30 cellular contexts compared by ENCODE assay signal in the genomic region with DNA sequence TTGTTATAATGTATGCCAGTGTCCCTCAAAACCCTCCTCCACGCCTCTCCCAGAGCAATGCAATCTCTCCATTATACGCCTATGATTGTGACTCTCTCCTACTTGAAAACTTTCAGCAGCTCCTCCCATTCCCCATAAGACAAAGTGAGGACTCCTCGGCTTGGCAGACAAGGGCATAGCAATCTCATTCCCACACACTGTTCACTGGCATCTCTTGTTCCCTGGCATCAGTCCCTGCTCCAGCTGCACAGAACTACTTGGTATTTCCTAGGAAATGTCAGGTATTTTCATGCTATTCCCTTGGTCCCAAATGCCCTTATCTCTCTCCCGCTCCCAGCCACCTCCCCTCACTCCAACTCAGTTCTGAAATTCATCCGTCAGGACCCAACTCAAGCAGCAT. TPM values are rescaled to one million over a fixed set of nuclear protein-coding genes. Genes with fewer than 3 reads are reported as not detected.
DNase-seq lines count a peak whose midpoint lies in the region; ATAC-seq, FAIRE-seq and TF ChIP-seq lines count a peak whose summit lies in the region.
"Had no signal": no experiment of that assay in that cellular context is flagged by ENCODE, and none has a peak within 500 bp of the region (broad histone marks: within the 10 kb centered on the region; RNA-seq: fewer than 3 reads in every experiment).

No MANE protein-coding gene starts in this region.

- CTCF ChIA-PET in HepG2 (lab: Yijun Ruan, JAX; ENCODE audit: low intra/inter-chr PET ratio, low total read pairs): no interaction called here
- CTCF ChIA-PET in activated CD4-positive, alpha-beta T cell treated with anti-CD3 and anti-CD28 coated beads, Interleukin-2, amount 10 ng/mL, durations not matched to agents 7 days and 5 days (lab: Charles Lee): interaction anchor here (0.6 kb wide), 1 partner anchor 1774 kb away, joined by 3 read pairs; no protein-coding TSS in a partner anchor

- no TSS peak for BruUV-seq in HepG2 (replicated peaks; lab: Mats Ljungman, UMichigan)

- no peak for TF ChIP-seq CTCF in HepG2 (CRISPR knock-in tag; IDR thresholded peaks at IDR 0.05)

- no peak overlapping the region for H3K9ac ChIP-seq in HepG2 (ENCODE audit: insufficient read depth, low read depth, low read length)
- H3K9ac ChIP-seq: BLaER1 had no signal

- no peaks in the 10 kb centered on the region for H3K9me3 Mint-ChIP-seq in activated CD4-positive, alpha-beta T cell treated with anti-CD3 and anti-CD28 coated beads, Interleukin-2, amount 10 ng/mL, durations not matched to agents 7 days and 5 days
- H3K9me3 Mint-ChIP-seq: CD14-positive monocyte; CD4-positive, alpha-beta memory T cell; CD8-positive, alpha-beta memory T cell had no signal

- no peaks in the 10 kb centered on the region for H3K79me2 ChIP-seq in HepG2 (ENCODE audit: insufficient read depth, low read length)

- H3K36me3 Mint-ChIP-seq in activated CD4-positive, alpha-beta T cell treated with anti-CD3 and anti-CD28 coated beads, Interleukin-2, amount 10 ng/mL, durations not matched to agents 7 days and 5 days (ENCODE audit: low read depth): no peaks in the 10 kb centered on the region
- H3K36me3 Mint-ChIP-seq: CD14-positive monocyte; CD4-positive, alpha-beta memory T cell; CD4-positive, CD25-positive, alpha-beta regulatory T cell had no signal

- TF ChIP-seq RAD21 in HepG2 (CRISPR knock-in tag; IDR thresholded peaks at IDR 0.05): no peak

- H3K4me1 Mint-ChIP-seq in activated CD4-positive, alpha-beta T cell treated with anti-CD3 and anti-CD28 coated beads, Interleukin-2, amount 10 ng/mL, durations not matched to agents 7 days and 5 days: peaks cover 3% of the 10 kb centered on the region
- H3K4me1 Mint-ChIP-seq: CD14-positive monocyte; CD4-positive, alpha-beta memory T cell; CD4-positive, CD25-positive, alpha-beta regulatory T cell; CD8-positive, alpha-beta memory T cell had no signal

- ATAC-seq in HepG2: no peak
- ATAC-seq in GM19351 (IDR thresholded peaks at IDR 0.05; ENCODE audit: unreplicated experiment): no peak
- ATAC-seq: A549, GM12878 had no signal

- H4K20me1 ChIP-seq in HepG2 (ENCODE audit: insufficient read depth, low read length): no peaks in the 10 kb centered on the region
- H4K20me1 ChIP-seq: BLaER1 had no signal

- H3K27me3 Mint-ChIP-seq in activated CD4-positive, alpha-beta T cell treated with anti-CD3 and anti-CD28 coated beads, Interleukin-2, amount 10 ng/mL, durations not matched to agents 7 days and 5 days: no peaks in the 10 kb centered on the region

- 0 out of 2 replicates have a peak, but pooled peaks cover 6% of the 10 kb centered on the region for H3K4me1 ChIP-seq in HepG2 (ENCODE audit: insufficient read depth, low read length)
- H3K4me1 ChIP-seq: A549 had no signal

- no peak overlapping the region for H2AFZ ChIP-seq in HepG2 (ENCODE audit: low read length)

- TF ChIP-seq POLR2A in HepG2 (IDR thresholded peaks at IDR 0.05; ENCODE audit: insufficient read depth in 1 of 2, low read depth in 2 of 2, low read length in 2 of 2): no peak

- no peak overlapping the region for H3K4me3 ChIP-seq in HepG2 (replicated peaks in 1 of 3; ENCODE audit: insufficient read depth in 1 of 3, low read depth in 2 of 3, low read length in 3 of 3)
- H3K4me3 ChIP-seq: A549, BLaER1, GM12878 had no signal

- H3K9me3 ChIP-seq in HepG2 (ENCODE audit: low read length): no peaks in the 10 kb centered on the region
- H3K9me3 ChIP-seq: A549, BE2C, BLaER1 had no signal

- no peak for FAIRE-seq in HepG2 (lab: Jason Lieb, UNC)
- FAIRE-seq: A549, GM12878, GM12892, GM18507 had no signal

- no peak overlapping the region for H3K27ac ChIP-seq in HepG2 (ENCODE audit: extremely low read length, insufficient read depth, low read length)
- H3K27ac ChIP-seq: 22Rv1, A549, BLaER1 had no signal

- in situ Hi-C loops in HepG2 (cut with HindIII; ENCODE audit: extremely low pct_ligation_motif_present, low pct_unique_long_range_greater_than_20kb): no loop called here

- no peaks in the 10 kb centered on the region for H3K36me3 ChIP-seq in HepG2 (replicated peaks in 1 of 2; ENCODE audit: control insufficient read depth in 1 of 2, insufficient read depth in 2 of 2, low read length in 2 of 2)
- H3K36me3 ChIP-seq: BE2C, BLaER1 had no signal

- DNase-seq in Ammon's horn (ENCODE audit: low spot score): peak; percentile 17
- peak; percentile 24 for DNase-seq in astrocyte of the hippocampus (ENCODE audit: low read depth, low spot score)
- peak; percentile 24 for DNase-seq in middle frontal gyrus (ENCODE audit: extremely low spot score, low spot score)
- DNase-seq in putamen (ENCODE audit: low spot score): peak; percentile 19
- no peak for DNase-seq in cerebellum (ENCODE audit: low spot score)
- DNase-seq in HepG2 (ENCODE audit: low spot score): no peak
- no peak for DNase-seq in activated CD4-positive, alpha-beta T cell treated with anti-CD3 and anti-CD28 coated beads, Interleukin-2, amount 10 ng/mL, durations not matched to agents 7 days and 5 days
- DNase-seq: AML-193; BE2C; C1 segment of cervical spinal cord; CD4-positive, alpha-beta memory T cell; CD4-positive, CD25-positive, alpha-beta regulatory T cell; CD8-positive, alpha-beta memory T cell; COR-L47; DMS 273 treated with DMSO at 0.1 percent for 48 hours; DMS153; DMS53; DMS79; DND-41; EL; GDM1 had no signal

- POLR2A ChIA-PET in HepG2 (lab: Yijun Ruan, JAX): no interaction called here
- POLR2A ChIA-PET in activated CD4-positive, alpha-beta T cell treated with anti-CD3 and anti-CD28 coated beads, Interleukin-2, amount 10 ng/mL, durations not matched to agents 7 days and 5 days (lab: Charles Lee): no interaction called here

- no peak overlapping the region for H3K4me2 ChIP-seq in HepG2 (ENCODE audit: low read depth, low read length)
- H3K4me2 ChIP-seq: A549, BLaER1 had no signal

- H3K27me3 ChIP-seq in HepG2 (ENCODE audit: control insufficient read depth in 1 of 2, insufficient read depth in 2 of 2, low read length in 2 of 2): peaks cover 0 to 28% of the 10 kb centered on the region in 2 experiments; a peak in 2 of 5 replicates
- H3K27me3 ChIP-seq: BE2C, BLaER1 had no signal

- no peak overlapping the region for H3K4me3 Mint-ChIP-seq in activated CD4-positive, alpha-beta T cell treated with anti-CD3 and anti-CD28 coated beads, Interleukin-2, amount 10 ng/mL, durations not matched to agents 7 days and 5 days
- H3K4me3 Mint-ChIP-seq: CD14-positive monocyte; CD4-positive, alpha-beta memory T cell; CD4-positive, CD25-positive, alpha-beta regulatory T cell; CD8-positive, alpha-beta memory T cell had no signal

- TF ChIP-seq EP300 in HepG2 (IDR thresholded peaks at IDR 0.05; ENCODE audit: low read depth in 2 of 2, low read length in 2 of 2) (no peak), HepG2 (CRISPR knock-in tag; IDR thresholded peaks at IDR 0.05; ENCODE audit: borderline replicate concordance) (no peak)

- no peak overlapping the region for H3K27ac Mint-ChIP-seq in activated CD4-positive, alpha-beta T cell treated with anti-CD3 and anti-CD28 coated beads, Interleukin-2, amount 10 ng/mL, durations not matched to agents 7 days and 5 days
- H3K27ac Mint-ChIP-seq: CD14-positive monocyte; CD4-positive, CD25-positive, alpha-beta regulatory T cell; CD8-positive, alpha-beta memory T cell had no signal

- 21% methylated on average over 5 of the region's 5 CpGs for WGBS in HepG2 (ENCODE audit: low lambda C conversion rate)

- intact Hi-C loops in HepG2 (cut with micrococcal nuclease; ENCODE audit: unreplicated experiment): no loop called here

TF ChIP-seq in HepG2, 621 proteins besides CTCF, POLR2A, EP300 and RAD21:
- TF ChIP-seq ZNF780A (CRISPR knock-in tag; IDR thresholded peaks at IDR 0.05) (no peak), MXD4 (CRISPR knock-in tag; IDR thresholded peaks at IDR 0.05) (no peak), NONO (IDR thresholded peaks at IDR 0.05) (no peak), NONO (CRISPR knock-in tag; conservative IDR thresholded peaks at IDR 0.05) (no peak)

RNA-seq across cellular contexts. Expression of gene TMPRSS5, which starts 28.5 kb away (rescaled TPM):
- total RNA-seq in cerebellum (0.54 TPM), HepG2 (2016; rRNA removed; fragmentation: Illumina TruSeq; extraction: Trizol) (0.40 TPM in 1 of 2 replicates, not detected in the other)
- total RNA-seq in HepG2 (2016; cell fraction: cytosol; rRNA removed; fragmentation: Illumina TruSeq; extraction: Trizol; ENCODE audit: low read depth): not detected in 2 replicates
- total RNA-seq in HepG2 (2016; cell fraction: insoluble cytoplasmic fraction; rRNA removed; fragmentation: Illumina TruSeq; extraction: Trizol): 0.12 and 0.37 TPM in 2 replicates
- total RNA-seq in HepG2 (2016; cell fraction: membrane; rRNA removed; fragmentation: Illumina TruSeq; extraction: Trizol): 0.07 and 0.09 TPM in 2 replicates
- 0.85 and 0.96 TPM in 2 replicates for total RNA-seq in HepG2 (2016; cell fraction: nucleus; rRNA removed; fragmentation: Illumina TruSeq; extraction: Trizol)
- 0.65 and 0.96 TPM in 2 replicates for polyA plus RNA-seq in HepG2 (2011; rRNA removed)
- 0.29 and 0.34 TPM in 2 replicates for polyA plus RNA-seq in HepG2 (2011; cell fraction: cytosol; rRNA removed)
- 3.2 and 5.2 TPM in 2 replicates for polyA plus RNA-seq in HepG2 (2011; cell fraction: nucleus; rRNA removed)
- 0.29 and 0.43 TPM in 2 replicates for polyA plus RNA-seq in HepG2 (2012)
- polyA plus RNA-seq in HepG2 (2016; cell fraction: cytosol; fragmentation: Illumina TruSeq; extraction: Trizol; ENCODE audit: low read depth): not detected in 2 replicates
- not detected in 2 replicates for polyA plus RNA-seq in HepG2 (2016; cell fraction: insoluble cytoplasmic fraction; fragmentation: Illumina TruSeq; extraction: Trizol; ENCODE audit: low read depth)
- not detected in 2 replicates for polyA plus RNA-seq in HepG2 (2016; cell fraction: membrane; fragmentation: Illumina TruSeq; extraction: Trizol; ENCODE audit: low read depth)
- 1.5 and 3.5 TPM in 2 replicates for polyA plus RNA-seq in HepG2 (2016; cell fraction: nucleus; fragmentation: Illumina TruSeq; extraction: Trizol; ENCODE audit: insufficient read depth, low read depth)
- polyA minus RNA-seq in HepG2 (2011; rRNA and poly(A)+ RNA removed; ENCODE audit: low replicate concordance): 0.49 and 0.68 TPM in 2 replicates
- polyA minus RNA-seq in HepG2 (2011; cell fraction: cytosol; rRNA and poly(A)+ RNA removed): not detected in 2 replicates
- 1.3 and 1.7 TPM in 2 replicates for polyA minus RNA-seq in HepG2 (2011; cell fraction: nucleus; rRNA and poly(A)+ RNA removed)
- under 1 TPM; 0.52 to 0.64 TPM for total RNA-seq in activated CD4-positive, alpha-beta T cell treated with anti-CD3 and anti-CD28 coated beads, Interleukin-2, amount 10 ng/mL, durations not matched to agents 7 days and 5 days
- total RNA-seq: G401 had no signal
- polyA plus RNA-seq: CD14-positive monocyte; CD4-positive, alpha-beta memory T cell; CD8-positive, alpha-beta memory T cell had no signal

Comparison
In these comparisons a context has a peak if more than half of its experiments do, and no peak if none do; other contexts are left out.
1. DNase-seq: peak in Ammon's horn (single experiment), astrocyte of the hippocampus (single experiment), middle frontal gyrus (single experiment) and putamen (single experiment); none in cerebellum (single experiment), HepG2 (single experiment) and activated CD4-positive, alpha-beta T cell treated with anti-CD3 and anti-CD28 coated beads, Interleukin-2, amount 10 ng/mL, durations not matched to agents 7 days and 5 days (single experiment).